10 cellular contexts compared by ENCODE assay signal in genomic region chr3:101695779-101696372, GRCh38. TPM values are rescaled to one million over a fixed set of nuclear protein-coding genes. Genes with fewer than 3 reads are reported as not detected.
DNase-seq lines count a peak whose midpoint lies in the region; ATAC-seq, FAIRE-seq and TF ChIP-seq lines count a peak whose summit lies in the region.
"Had no signal": no experiment of that assay in that cellular context is flagged by ENCODE, and none has a peak within 500 bp of the region (broad histone marks: within the 10 kb centered on the region; RNA-seq: fewer than 3 reads in every experiment).

No MANE protein-coding gene starts in this region.

- DNase-seq in ELR (ENCODE audit: low read depth) (peak; percentile 82), NCI-H460 (ENCODE audit: extremely low read depth, low read depth) (peak; percentile 54), endothelial cell (ENCODE audit: low spot score) (peak; percentile 52), pancreas (no peak), OCI-M1 (lab: John Stamatoyannopoulos, UW) (no peak), ecto neural progenitor cell (ENCODE audit: low spot score) (no peak), SKM-1 treated with dmso at 0.1 percent for 144 hours (lab: John Stamatoyannopoulos, UW; ENCODE audit: unreplicated experiment) (no peak)
- no peak for DNase-seq in activated CD8-positive, alpha-beta memory T cell treated with anti-CD3 and anti-CD28 coated beads for 24 hours

- no peaks in the 10 kb centered on the region for H3K9me3 ChIP-seq in pancreas

- no peak overlapping the region for H3K4me3 ChIP-seq in pancreas
- H3K4me3 ChIP-seq: skin epidermis had no signal

- H3K36me3 ChIP-seq in pancreas: no peaks in the 10 kb centered on the region

- intact Hi-C loops in pancreas (cut with DNase I): no loop called here

- TF ChIP-seq CTCF in endothelial cell (IDR thresholded peaks at IDR 0.05; ENCODE audit: unreplicated experiment) (peak; percentile 91), pancreas (IDR thresholded peaks at IDR 0.05) (peak in 3 of 4 donors; percentile 60 to 72 (median 67))

- FAIRE-seq in pancreas (lab: Jason Lieb, UNC): no peak

- no peaks in the 10 kb centered on the region for H3K36me3 Mint-ChIP-seq in endothelial cell (ENCODE audit: low read depth, unreplicated experiment)

- no peaks in the 10 kb centered on the region for H3K4me1 ChIP-seq in pancreas

- ATAC-seq in pancreas: peak in 3 of 4 donors; percentile 33 to 51 (median 45)
- ATAC-seq: T-helper 17 cell had no signal

- H3K27ac Mint-ChIP-seq in endothelial cell (ENCODE audit: unreplicated experiment): no peak overlapping the region
- H3K27ac Mint-ChIP-seq: T-helper 17 cell had no signal

- H3K27me3 Mint-ChIP-seq in endothelial cell (ENCODE audit: unreplicated experiment): no peaks in the 10 kb centered on the region
- H3K27me3 Mint-ChIP-seq: T-helper 17 cell had no signal

- H3K4me1 Mint-ChIP-seq in endothelial cell (ENCODE audit: unreplicated experiment): no peaks in the 10 kb centered on the region
- H3K4me1 Mint-ChIP-seq: T-helper 17 cell had no signal

- H3K27ac ChIP-seq in pancreas: no peak overlapping the region
- H3K27ac ChIP-seq: skin epidermis had no signal

- no peaks in the 10 kb centered on the region for H3K27me3 ChIP-seq in pancreas

- WGBS in pancreas, 2 donors: 30 to 37% methylated on average over 10 of the region's 10 CpGs

- no peak overlapping the region for H3K4me3 Mint-ChIP-seq in endothelial cell (ENCODE audit: unreplicated experiment)
- H3K4me3 Mint-ChIP-seq: T-helper 17 cell had no signal

- no peaks in the 10 kb centered on the region for H3K9me3 Mint-ChIP-seq in endothelial cell (ENCODE audit: unreplicated experiment)

RNA-seq across cellular contexts. Expression of gene RPL24, which starts 9.4 kb away (rescaled TPM):
- total RNA-seq in NCI-H460 (2014; rRNA removed; shearing (Covaris generic)): 2,475 and 2,743 TPM in 2 replicates
- polyA plus RNA-seq in NCI-H460 (2014; cell fraction: nucleus; rRNA removed): 466 and 583 TPM in 2 replicates
- total RNA-seq in endothelial cell (ENCODE audit: unreplicated experiment): 1,216 TPM
- 1,000 to 10,000 TPM in 1 of 6 donors, 100 to 1,000 TPM in 5; 613 to 1,028 (median 732) TPM for total RNA-seq in pancreas
- polyA plus RNA-seq in pancreas: 1,000 to 10,000 TPM; 1,530 to 2,125 TPM

RNA-seq across cellular contexts. Expression of gene ZBTB11, which starts 18.9 kb away (rescaled TPM):
- total RNA-seq in NCI-H460 (2014; rRNA removed; shearing (Covaris generic)): 22.5 and 23.8 TPM in 2 replicates
- polyA plus RNA-seq in NCI-H460 (2014; cell fraction: nucleus; rRNA removed): 23.5 and 31.2 TPM in 2 replicates
- total RNA-seq in endothelial cell (ENCODE audit: unreplicated experiment) (13.0 TPM), pancreas (10 to 100 TPM in 1 of 6 donors, 1 to 10 TPM in 5; 5.4 to 11.0 (median 7.7) TPM)
- 1 to 10 TPM; 4.5 to 6.8 TPM for polyA plus RNA-seq in pancreas

RNA-seq across cellular contexts. Expression of gene CEP97, which starts 28.5 kb away (rescaled TPM):
- total RNA-seq in NCI-H460 (2014; rRNA removed; shearing (Covaris generic)): 13.6 and 14.9 TPM in 2 replicates
- polyA plus RNA-seq in NCI-H460 (2014; cell fraction: nucleus; rRNA removed): 6.4 and 9.5 TPM in 2 replicates
- total RNA-seq in endothelial cell (ENCODE audit: unreplicated experiment): 7.2 TPM
- 1 to 10 TPM; 1.4 to 4.6 (median 2.3) TPM for total RNA-seq in pancreas
- polyA plus RNA-seq in pancreas: 1 to 10 TPM in 1 of 2 donors, under 1 TPM in 1; 0.76 to 1.4 TPM

Comparison
In these comparisons a context has a peak if more than half of its experiments do, and no peak if none do; other contexts are left out.
1. DNase-seq: peak in ELR (single experiment), NCI-H460 (single experiment) and endothelial cell (single experiment); none in pancreas (0 of 6), OCI-M1 (single experiment), activated CD8-positive, alpha-beta memory T cell treated with anti-CD3 and anti-CD28 coated beads for 24 hours (single experiment), ecto neural progenitor cell (single experiment) and SKM-1 treated with dmso at 0.1 percent for 144 hours (single experiment).